Comparison of ENCODE assay signal across 12 cellular contexts in the genomic region with DNA sequence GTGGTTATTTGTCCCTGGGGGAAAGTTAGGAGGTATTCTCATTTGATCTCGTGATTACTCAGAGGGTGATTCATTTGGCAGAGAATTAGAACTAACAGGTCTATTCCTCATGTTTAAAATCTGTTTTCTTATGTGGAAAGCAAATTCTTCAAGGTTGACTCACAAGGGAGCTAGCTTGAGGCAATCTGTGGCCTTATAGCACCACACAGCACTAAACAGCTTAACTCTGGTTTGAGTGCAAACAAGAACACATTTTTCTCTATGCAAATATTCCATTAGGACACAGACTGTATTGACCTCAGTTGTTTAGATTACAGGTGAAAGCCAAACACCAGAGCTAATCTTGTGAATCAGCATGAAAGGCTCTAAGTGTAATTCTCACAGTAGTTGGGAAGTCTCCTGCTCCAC.
A peak's percentile ranks its signal among the peaks of the same experiment; 100 is the strongest.
DNase-seq lines count a peak whose midpoint lies in the region; ATAC-seq and TF ChIP-seq lines count a peak whose summit lies in the region.
"Had no signal": no experiment of that assay in that cellular context is flagged by ENCODE, and none has a peak within 500 bp of the region (broad histone marks: within the 10 kb centered on the region; RNA-seq: fewer than 3 reads in every experiment).

No MANE protein-coding gene starts in this region.

- no peaks in the 10 kb centered on the region for H3K9me3 ChIP-seq in SJSA1 (replicated peaks)
- peaks cover 0 to 19% (median 0%) of the 10 kb centered on the region in 11 donors for H3K9me3 ChIP-seq in heart right ventricle

- intact Hi-C loops in sciatic nerve (cut with DNase I) = no loop called here
- intact Hi-C loops in heart right ventricle (cut with DNase I) = no loop called here

- H3K36me3 ChIP-seq in SJSA1 (no peaks in the 10 kb centered on the region), heart right ventricle (no peaks in the 10 kb centered on the region)

- DNase-seq in HK-2 (ENCODE audit: unreplicated experiment) (peak; percentile 1), SJSA1 (ENCODE audit: low read depth in 1 of 2, low spot score in 2 of 2) (peak; percentile 55 to 80), fibroblast of the aortic adventitia (ENCODE audit: low read depth) (peak; percentile 34), sciatic nerve (ENCODE audit: low spot score) (no peak), HuH-7 (ENCODE audit: low spot score) (no peak), heart right ventricle (no peak), COLO668 (lab: John Stamatoyannopoulos, UW; ENCODE audit: unreplicated experiment) (no peak), activated gamma-delta T cell treated with Interleukin-2 at 50 U/mL for 16 hours (no peak)
- DNase-seq: activated naive CD4-positive, alpha-beta T cell treated with anti-CD3 and anti-CD28 coated beads, Interleukin-2, amount 50 U/mL, for 16 hours; DND-41; endodermal cell; NCI-H1436 had no signal

- peaks cover 24% of the 10 kb centered on the region for H3K4me1 ChIP-seq in SJSA1 (replicated peaks)
- no peaks in the 10 kb centered on the region for H3K4me1 ChIP-seq in heart right ventricle

- H3K27me3 ChIP-seq in SJSA1 (replicated peaks) (no peaks in the 10 kb centered on the region), heart right ventricle (no peaks in the 10 kb centered on the region)

- H3K27ac ChIP-seq in SJSA1 (no peak overlapping the region), heart right ventricle (no peak overlapping the region)

- TF ChIP-seq CTCF in fibroblast of the aortic adventitia (IDR thresholded peaks at IDR 0.05; ENCODE audit: insufficient read depth, low read length) (no peak), heart right ventricle (IDR thresholded peaks at IDR 0.05) (no peak)

- 46 to 53% methylated on average over 1 of the region's 1 CpG for WGBS in heart right ventricle, 2 donors

- ATAC-seq in sciatic nerve (peak; percentile 83), heart right ventricle (no peak)

- H3K4me3 ChIP-seq in SJSA1 = no peak overlapping the region
- no peak overlapping the region for H3K4me3 ChIP-seq in fibroblast of the aortic adventitia (ENCODE audit: low read depth, low read length)
- no peak overlapping the region for H3K4me3 ChIP-seq in heart right ventricle

Comparison
In these comparisons a context has a peak if more than half of its experiments do, and no peak if none do; other contexts are left out.
1. DNase-seq: peak in HK-2 (single experiment), SJSA1 (2 of 2) and fibroblast of the aortic adventitia (single experiment); none in sciatic nerve (single experiment), HuH-7 (single experiment), heart right ventricle (0 of 2), COLO668 (single experiment) and activated gamma-delta T cell treated with Interleukin-2 at 50 U/mL for 16 hours (single experiment).